In the genomic region with DNA sequence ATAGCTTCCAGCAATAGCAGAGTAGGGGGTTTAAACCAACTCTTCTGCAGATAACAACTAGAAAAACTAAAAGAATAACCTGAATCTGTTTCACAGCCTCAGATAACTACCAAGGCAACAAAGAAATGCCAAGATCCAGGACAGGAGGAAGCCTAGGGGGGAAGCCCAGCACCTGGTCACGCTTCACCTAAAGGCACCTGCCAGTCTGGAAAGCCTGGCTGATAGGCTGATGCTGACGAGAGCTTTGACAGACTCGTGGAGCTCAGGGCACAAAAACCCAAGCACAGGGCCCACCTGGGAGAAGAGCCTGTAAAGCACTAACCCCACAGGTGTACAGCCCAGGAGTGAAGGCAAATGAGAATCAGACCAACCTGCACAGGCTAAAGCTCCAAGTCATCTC, we compare ENCODE assay signal across 20 cellular contexts. TPM values are rescaled to one million over a fixed set of nuclear protein-coding genes. Genes with fewer than 3 reads are reported as not detected.
DNase-seq lines count a peak whose midpoint lies in the region; ATAC-seq and TF ChIP-seq lines count a peak whose summit lies in the region.
"Had no signal": no experiment of that assay in that cellular context is flagged by ENCODE, and none has a peak within 500 bp of the region (broad histone marks: within the 10 kb centered on the region; RNA-seq: fewer than 3 reads in every experiment).

No MANE protein-coding gene starts in this region.

- H3K27ac ChIP-seq in neural progenitor cell (no peak overlapping the region), upper lobe of right lung (no peak overlapping the region), upper lobe of left lung (no peak overlapping the region)
- H3K27ac ChIP-seq: BLaER1 treated with 17β-estradiol and CSF1 and Interleukin-3, amounts not matched to agents 10 nM and 100 nM had no signal

- H4K20me1 ChIP-seq in neural progenitor cell (ENCODE audit: low read depth): peaks cover 5% of the 10 kb centered on the region

- WGBS in upper lobe of left lung, 2 donors: 93 to 94% methylated on average over 3 of the region's 3 CpGs

- H3K27ac Mint-ChIP-seq in neural progenitor cell: no peak overlapping the region
- H3K27ac Mint-ChIP-seq in effector memory CD8-positive, alpha-beta T cell: no peak overlapping the region
- H3K27ac Mint-ChIP-seq: CD8-positive, alpha-beta T cell had no signal

- H3K36me3 ChIP-seq in neural progenitor cell: no peaks in the 10 kb centered on the region
- peaks cover 19% of the 10 kb centered on the region for H3K36me3 ChIP-seq in upper lobe of right lung
- peaks cover 0 to 16% (median 4%) of the 10 kb centered on the region in 4 donors for H3K36me3 ChIP-seq in upper lobe of left lung

- intact Hi-C loops in upper lobe of right lung (cut with DNase I): no loop called here

- TF ChIP-seq EP300 in upper lobe of left lung (IDR thresholded peaks at IDR 0.05): no peak

- H3K4me2 ChIP-seq in neural progenitor cell: no peak overlapping the region
- H3K4me2 ChIP-seq: BLaER1 treated with 17β-estradiol and CSF1 and Interleukin-3, amounts not matched to agents 10 nM and 100 nM; SK-N-SH had no signal

- peaks cover 4% of the 10 kb centered on the region for H3K9me3 Mint-ChIP-seq in neural progenitor cell
- H3K9me3 Mint-ChIP-seq in effector memory CD8-positive, alpha-beta T cell: peaks cover 0 to 3% of the 10 kb centered on the region in 2 donors

- H2AFZ ChIP-seq in neural progenitor cell (replicated peaks): no peak overlapping the region

- DNase-seq in DMS79 (lab: John Stamatoyannopoulos, UW) (peak; percentile 55), NCI-H187 treated with DMSO at 0.1 percent for 48 hours (lab: John Stamatoyannopoulos, UW) (peak; percentile 82), NCI-H510A treated with DMSO at 0.1 percent for 48 hours (lab: John Stamatoyannopoulos, UW) (peak; percentile 56), neural progenitor cell (ENCODE audit: low spot score) (no peak), upper lobe of right lung (no peak), upper lobe of left lung (no peak), NCI-H2029 treated with DMSO at 0.1 percent for 48 hours (lab: John Stamatoyannopoulos, UW) (no peak)
- no peak for DNase-seq in effector memory CD8-positive, alpha-beta T cell
- DNase-seq: ACHN; CD8-positive, alpha-beta T cell; Karpas-422; MV-4-11; NCI-H1105 treated with DMSO at 0.1 percent for 48 hours; NCI-H2029; NCI-H524 treated with DMSO at 0.1 percent for 48 hours; PC-3; SIG-M5; SK-N-SH had no signal

- peaks cover 19% of the 10 kb centered on the region for H3K36me3 Mint-ChIP-seq in neural progenitor cell
- peaks cover 5% of the 10 kb centered on the region for H3K36me3 Mint-ChIP-seq in effector memory CD8-positive, alpha-beta T cell (ENCODE audit: insufficient read depth)

- no peaks in the 10 kb centered on the region for H3K4me1 Mint-ChIP-seq in neural progenitor cell
- H3K4me1 Mint-ChIP-seq in effector memory CD8-positive, alpha-beta T cell (ENCODE audit: low read depth in 2 of 2): peaks cover 9 to 24% of the 10 kb centered on the region in 2 donors

- no peak overlapping the region for H3K4me3 Mint-ChIP-seq in neural progenitor cell
- no peak overlapping the region for H3K4me3 Mint-ChIP-seq in effector memory CD8-positive, alpha-beta T cell
- H3K4me3 Mint-ChIP-seq: CD8-positive, alpha-beta T cell had no signal

- TF ChIP-seq POLR2A in upper lobe of left lung (IDR thresholded peaks at IDR 0.05): no peak

- H3K4me3 ChIP-seq in neural progenitor cell (no peak overlapping the region), upper lobe of right lung (no peak overlapping the region), upper lobe of left lung (no peak overlapping the region)
- H3K4me3 ChIP-seq: BLaER1 treated with 17β-estradiol and CSF1 and Interleukin-3, amounts not matched to agents 10 nM and 100 nM; GM12878 had no signal

- H3K27me3 ChIP-seq in neural progenitor cell (no peaks in the 10 kb centered on the region), upper lobe of right lung (no peaks in the 10 kb centered on the region), upper lobe of left lung (no peaks in the 10 kb centered on the region)
- H3K27me3 ChIP-seq: BLaER1 treated with 17β-estradiol and CSF1 and Interleukin-3, amounts not matched to agents 10 nM and 100 nM had no signal

- no peaks in the 10 kb centered on the region for H3F3A ChIP-seq in neural progenitor cell (ENCODE audit: low read depth)

- H3K27me3 Mint-ChIP-seq in neural progenitor cell (ENCODE audit: insufficient read depth, low read depth): peaks cover 2% of the 10 kb centered on the region
- no peaks in the 10 kb centered on the region for H3K27me3 Mint-ChIP-seq in effector memory CD8-positive, alpha-beta T cell

- H3K4me1 ChIP-seq in neural progenitor cell: no peaks in the 10 kb centered on the region
- no peaks in the 10 kb centered on the region for H3K4me1 ChIP-seq in upper lobe of right lung
- peaks cover 0 to 15% (median 4%) of the 10 kb centered on the region in 4 donors for H3K4me1 ChIP-seq in upper lobe of left lung

- H3K79me2 ChIP-seq in neural progenitor cell (ENCODE audit: low read depth): peaks cover 21% of the 10 kb centered on the region

- TF ChIP-seq CTCF in neural progenitor cell (IDR thresholded peaks at IDR 0.05) (no peak), upper lobe of right lung (IDR thresholded peaks at IDR 0.05) (no peak), upper lobe of left lung (IDR thresholded peaks at IDR 0.05) (no peak)

- peak overlapping the region; percentile 13 for H3K9ac ChIP-seq in neural progenitor cell
- H3K9ac ChIP-seq: BLaER1 treated with 17β-estradiol and CSF1 and Interleukin-3, amounts not matched to agents 10 nM and 100 nM; SK-N-SH had no signal

- H3K9me3 ChIP-seq in neural progenitor cell (ENCODE audit: low read depth) (no peaks in the 10 kb centered on the region), upper lobe of right lung (no peaks in the 10 kb centered on the region), upper lobe of left lung (peaks cover 0 to 6% (median 0%) of the 10 kb centered on the region in 4 donors)
- H3K9me3 ChIP-seq: SK-N-SH had no signal

- ATAC-seq in effector memory CD8-positive, alpha-beta T cell (replicated peaks): no peak
- no peak for ATAC-seq in upper lobe of right lung
- no peak for ATAC-seq in upper lobe of left lung (ENCODE audit: low FRiP score in 2 of 2)
- ATAC-seq: CD8-positive, alpha-beta T cell; GM12878; PC-3 had no signal

RNA-seq across cellular contexts. Expression of gene EIPR1, which starts 22.6 kb away (rescaled TPM):
- total RNA-seq in neural progenitor cell (ENCODE audit: low replicate concordance): 57.1 and 73.0 TPM in 2 replicates
- 16.6 TPM for total RNA-seq in upper lobe of right lung
- 10 to 100 TPM; 17.6 to 39.8 (median 23.6) TPM for total RNA-seq in upper lobe of left lung

RNA-seq across cellular contexts. Expression of gene TRAPPC12, which starts 24.5 kb away (rescaled TPM):
- total RNA-seq in neural progenitor cell (ENCODE audit: low replicate concordance) (59.5 and 70.3 TPM in 2 replicates), upper lobe of right lung (89.8 TPM), upper lobe of left lung (100 to 1,000 TPM in 2 of 6 donors, 10 to 100 TPM in 4; 68.1 to 307 (median 91.5) TPM)

Comparison
In these comparisons a context has a peak if more than half of its experiments do, and no peak if none do; other contexts are left out.
1. DNase-seq: peak in DMS79 (single experiment), NCI-H187 treated with DMSO at 0.1 percent for 48 hours (single experiment) and NCI-H510A treated with DMSO at 0.1 percent for 48 hours (single experiment); none in neural progenitor cell (single experiment), effector memory CD8-positive, alpha-beta T cell (0 of 3), upper lobe of right lung (single experiment), upper lobe of left lung (0 of 2) and NCI-H2029 treated with DMSO at 0.1 percent for 48 hours (single experiment).